ENCODE assay signal across 1 cellular context in the genomic region with DNA sequence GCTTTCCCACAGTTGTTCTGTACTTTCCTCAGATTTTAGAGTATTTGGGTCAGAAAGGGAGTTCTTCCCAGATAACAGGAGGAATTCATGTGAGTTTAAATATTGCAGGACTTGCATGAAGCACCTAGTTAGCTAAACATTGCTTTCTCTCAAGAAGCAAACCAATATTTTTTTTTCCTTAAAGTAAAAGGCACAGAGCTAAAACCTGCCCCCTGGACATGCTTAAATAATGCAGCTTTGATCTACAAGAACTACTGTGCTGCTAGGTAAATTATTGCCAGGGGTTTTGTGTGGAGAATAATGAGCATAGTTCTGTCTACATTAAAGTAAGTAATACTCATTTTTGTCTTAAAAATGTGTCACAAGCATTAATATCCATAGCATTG.
TF ChIP-seq lines count a peak whose summit lies in the region.

No MANE protein-coding gene starts in this region.

TF ChIP-seq in endothelial cell of umbilical vein, 7 proteins besides CTCF, POLR2A, EP300 and RAD21:
- TF ChIP-seq JUN (IDR thresholded peaks at IDR 0.05; ENCODE audit: borderline replicate concordance, insufficient read depth, insufficient read length, low read depth), result no peak
- no peak for TF ChIP-seq FOS (IDR thresholded peaks at IDR 0.05; ENCODE audit: borderline replicate concordance, insufficient read depth, low read length)
- no peak for TF ChIP-seq MYC (IDR thresholded peaks at IDR 0.05; ENCODE audit: low read depth, low read length)
- TF ChIP-seq GATA2 (IDR thresholded peaks at IDR 0.05; ENCODE audit: insufficient read depth, insufficient read length, low read depth, low read length), result no peak
- TF ChIP-seq, protein P1, sequence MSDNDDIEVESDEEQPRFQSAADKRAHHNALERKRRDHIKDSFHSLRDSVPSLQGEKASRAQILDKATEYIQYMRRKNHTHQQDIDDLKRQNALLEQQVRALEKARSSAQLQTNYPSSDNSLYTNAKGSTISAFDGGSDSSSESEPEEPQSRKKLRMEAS (IDR thresholded peaks at IDR 0.05; ENCODE audit: insufficient read depth, insufficient read length), result no peak
- TF ChIP-seq EZH2 (IDR thresholded peaks at IDR 0.05; ENCODE audit: borderline replicate concordance, low read depth, low read length, severe bottlenecking), result no peak
